Comparison of ENCODE assay signal across 33 cellular contexts in the genomic region with DNA sequence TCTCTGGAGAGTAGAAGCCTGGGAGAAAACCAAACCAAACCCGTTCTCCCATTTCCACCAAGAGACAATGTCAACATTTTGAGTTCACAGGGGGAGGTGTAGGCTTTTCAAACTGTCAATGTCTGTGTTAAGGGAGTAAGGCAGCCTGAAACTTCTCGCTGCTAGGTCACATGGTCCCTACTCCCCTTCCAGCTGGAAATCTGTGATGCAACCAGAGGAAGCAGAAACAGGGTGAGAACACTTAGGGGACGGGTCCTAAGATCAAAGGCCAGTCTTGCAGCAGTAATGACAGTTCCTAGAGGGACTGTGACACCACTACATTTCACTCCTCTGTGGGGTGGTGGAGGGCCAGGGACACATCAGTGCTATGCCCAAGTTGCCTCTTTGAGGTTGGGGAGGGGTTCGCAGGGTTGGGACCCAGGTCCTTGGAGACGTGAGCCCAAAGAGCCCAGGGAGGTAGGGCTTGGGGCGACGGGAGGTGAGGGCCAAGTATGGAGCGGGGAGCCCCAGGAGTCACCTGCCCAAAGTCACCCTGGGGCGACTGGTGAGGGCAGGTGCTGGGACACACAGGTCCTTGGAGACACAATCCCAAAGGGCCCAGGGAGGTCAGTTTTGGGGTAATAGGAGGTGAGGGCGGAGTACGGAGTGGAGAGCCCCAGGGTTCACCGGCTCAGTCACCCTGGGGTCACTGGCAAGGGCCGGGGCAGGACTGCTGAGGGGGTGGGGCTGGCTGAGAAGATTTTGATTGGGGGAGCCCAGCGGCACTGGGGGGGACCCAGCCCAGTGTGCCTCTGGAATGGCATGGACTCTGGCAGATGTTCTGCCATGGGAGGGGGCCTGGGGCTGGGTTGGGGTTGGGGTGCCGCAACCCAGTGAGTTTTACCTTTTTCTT. TPM values are rescaled to one million over a fixed set of nuclear protein-coding genes. Genes with fewer than 3 reads are reported as not detected.
"Had no signal": no experiment of that assay in that cellular context is flagged by ENCODE, and none has a peak within 500 bp of the region (broad histone marks: within the 10 kb centered on the region; RNA-seq: fewer than 3 reads in every experiment).

No MANE protein-coding gene starts in this region.

- FAIRE-seq: keratinocyte, small intestine had no signal

- H3K27ac Mint-ChIP-seq: activated CD8-positive, alpha-beta memory T cell treated with anti-CD3 and anti-CD28 coated beads, Interleukin-2, amount 10 ng/mL, durations not matched to agents 7 days and 5 days; activated CD8-positive, alpha-beta T cell treated with anti-CD3 and anti-CD28 coated beads, Interleukin-2, amount 10 ng/mL, durations not matched to agents 7 days and 5 days; activated naive CD8-positive, alpha-beta T cell; activated T-cell treated with anti-CD3 and anti-CD28 coated beads, Interleukin-2, amount 50 U/mL, for 72 hours; mesothelial cell of epicardium; nephron progenitor cell; progenitor cell of endocrine pancreas; stimulated activated naive B cell treated with anti-CD40 and anti-IgM and Interleukin-4, amounts not matched to agents 10 μg/mL and 1 μg/mL and 100 μg/mL, for 72 hours; T-helper 17 cell had no signal

- H3K36me3 Mint-ChIP-seq: activated CD8-positive, alpha-beta memory T cell treated with anti-CD3 and anti-CD28 coated beads, Interleukin-2, amount 10 ng/mL, durations not matched to agents 7 days and 5 days; activated naive CD8-positive, alpha-beta T cell; mesothelial cell of epicardium; naive B cell; stimulated activated naive B cell treated with anti-CD40 and anti-IgM and Interleukin-4, amounts not matched to agents 10 μg/mL and 1 μg/mL and 100 μg/mL, for 72 hours had no signal

- H3K27me3 Mint-ChIP-seq: activated CD8-positive, alpha-beta memory T cell treated with anti-CD3 and anti-CD28 coated beads, Interleukin-2, amount 10 ng/mL, durations not matched to agents 7 days and 5 days had no signal

- H3K9me3 Mint-ChIP-seq: activated T-cell treated with anti-CD3 and anti-CD28 coated beads, Interleukin-2, amount 50 U/mL, for 72 hours had no signal

- ATAC-seq: activated CD8-positive, alpha-beta memory T cell treated with anti-CD3 and anti-CD28 coated beads, Interleukin-2, amount 10 ng/mL, durations not matched to agents 7 days and 5 days; activated CD8-positive, alpha-beta T cell treated with anti-CD3 and anti-CD28 coated beads, Interleukin-2, amount 10 ng/mL, durations not matched to agents 7 days and 5 days; activated T-cell treated with anti-CD3 and anti-CD28 coated beads, Interleukin-2, amount 50 U/mL, for 72 hours; body of pancreas; gastroesophageal sphincter; left cardiac atrium; left ventricle myocardium superior; stimulated activated naive B cell treated with anti-CD40 and anti-IgM and Interleukin-4, amounts not matched to agents 10 μg/mL and 1 μg/mL and 100 μg/mL, for 72 hours; T-helper 17 cell had no signal

- H3K4me1 Mint-ChIP-seq: activated CD8-positive, alpha-beta memory T cell treated with anti-CD3 and anti-CD28 coated beads, Interleukin-2, amount 10 ng/mL, durations not matched to agents 7 days and 5 days; mesothelial cell of epicardium; stimulated activated naive B cell treated with anti-CD40 and anti-IgM and Interleukin-4, amounts not matched to agents 10 μg/mL and 1 μg/mL and 100 μg/mL, for 72 hours; T-helper 17 cell had no signal

- DNase-seq: activated CD8-positive, alpha-beta memory T cell treated with anti-CD3 and anti-CD28 coated beads, Interleukin-2, amount 10 ng/mL, durations not matched to agents 7 days and 5 days; activated CD8-positive, alpha-beta T cell treated with anti-CD3 and anti-CD28 coated beads, Interleukin-2, amount 10 ng/mL, durations not matched to agents 7 days and 5 days; activated effector memory CD4-positive, alpha-beta T cell treated with Interleukin-2 at 50 U/mL for 16 hours; activated naive CD4-positive, alpha-beta T cell treated with Interleukin-2 at 50 U/mL for 16 hours; activated T-cell treated with anti-CD3 and anti-CD28 coated beads, Interleukin-2, amount 50 U/mL, for 72 hours; anterior cingulate cortex; body of pancreas; dorsolateral prefrontal cortex; effector memory CD4-positive, alpha-beta T cell; left cardiac atrium; left ventricle myocardium superior; mammary epithelial cell; naive B cell; nephron progenitor cell; ovary; sigmoid colon; small intestine; stimulated activated CD4-positive, alpha-beta T cell treated with anti-CD3 and anti-CD28 coated beads, Interleukin-4, amount 100 ng/mL, for 4 hours; stimulated activated naive B cell treated with anti-CD40 and anti-IgM and Interleukin-4, amounts not matched to agents 10 μg/mL and 1 μg/mL and 100 μg/mL, for 72 hours; T-helper 17 cell had no signal

- H3K4me3 Mint-ChIP-seq: activated CD8-positive, alpha-beta memory T cell treated with anti-CD3 and anti-CD28 coated beads, Interleukin-2, amount 10 ng/mL, durations not matched to agents 7 days and 5 days; activated CD8-positive, alpha-beta T cell treated with anti-CD3 and anti-CD28 coated beads, Interleukin-2, amount 10 ng/mL, durations not matched to agents 7 days and 5 days; activated naive CD8-positive, alpha-beta T cell; activated T-cell treated with anti-CD3 and anti-CD28 coated beads, Interleukin-2, amount 50 U/mL, for 72 hours; mesothelial cell of epicardium; naive B cell; nephron progenitor cell; stimulated activated naive B cell treated with anti-CD40 and anti-IgM and Interleukin-4, amounts not matched to agents 10 μg/mL and 1 μg/mL and 100 μg/mL, for 72 hours; T-helper 17 cell had no signal

RNA-seq across cellular contexts. Expression of a gene that starts 0.6 kb away (rescaled TPM):
- total RNA-seq: activated CD8-positive, alpha-beta memory T cell treated with anti-CD3 and anti-CD28 coated beads, Interleukin-2, amount 10 ng/mL, durations not matched to agents 7 days and 5 days; activated CD8-positive, alpha-beta T cell treated with anti-CD3 and anti-CD28 coated beads, Interleukin-2, amount 10 ng/mL, durations not matched to agents 7 days and 5 days; activated T-cell treated with anti-CD3 and anti-CD28 coated beads, Interleukin-2, amount 50 U/mL, for 72 hours; body of pancreas; dorsolateral prefrontal cortex; epithelial cell of proximal tubule; fibroblast of lung; fibroblast of villous mesenchyme; hepatocyte; left cardiac atrium; left ventricle myocardium superior; mammary epithelial cell; mesothelial cell of epicardium; ovary; renal cortical epithelial cell; T-helper 17 cell; temporal lobe; tibial nerve; ureter had no signal
